ENCODE assay signal across 8 cellular contexts in the genomic region with DNA sequence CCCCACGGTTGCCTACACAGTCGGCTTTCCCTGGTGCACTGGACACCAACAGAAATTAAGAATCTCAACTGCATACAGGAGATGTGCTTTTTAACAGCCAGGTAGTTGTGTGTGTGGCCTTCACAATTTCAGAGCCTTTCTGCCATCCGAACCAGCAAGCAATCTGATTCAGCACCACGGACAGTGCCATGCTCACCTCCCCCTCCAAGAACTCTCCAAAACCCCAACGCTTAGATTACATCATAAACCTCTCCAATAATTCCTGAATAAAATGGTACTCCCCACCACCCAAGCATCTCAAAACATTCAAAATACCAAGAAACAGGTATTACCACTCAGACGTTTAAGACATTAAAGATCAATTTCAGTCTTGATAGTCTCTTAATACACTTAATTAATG. TPM values are rescaled to one million over a fixed set of nuclear protein-coding genes. Genes with fewer than 3 reads are reported as not detected.
DNase-seq lines count a peak whose midpoint lies in the region; ATAC-seq and TF ChIP-seq lines count a peak whose summit lies in the region.

No MANE protein-coding gene starts in this region.

- H3K4me3 Mint-ChIP-seq in activated CD8-positive, alpha-beta T cell treated with anti-CD3 and anti-CD28 coated beads for 36 hours = no peak overlapping the region
- H3K4me3 Mint-ChIP-seq in chondrocyte (ENCODE audit: unreplicated experiment) = no peak overlapping the region

- POLR2A ChIA-PET in activated CD8-positive, alpha-beta T cell treated with anti-CD3 and anti-CD28 coated beads for 36 hours (lab: Charles Lee) = interaction anchor here (1.0 kb wide), 1 partner anchor 17 kb away, joined by 3 read pairs; no protein-coding TSS in a partner anchor

- ATAC-seq in activated CD4-positive, CD25-positive, alpha-beta regulatory T cell treated with anti-CD3 and anti-CD28 coated beads, Interleukin-2, amount 50 U/mL, for 24 hours = no peak
- ATAC-seq in activated CD8-positive, alpha-beta T cell treated with anti-CD3 and anti-CD28 coated beads for 36 hours = no peak

- no peaks in the 10 kb centered on the region for H3K9me3 Mint-ChIP-seq in activated CD8-positive, alpha-beta T cell treated with anti-CD3 and anti-CD28 coated beads for 36 hours
- H3K9me3 Mint-ChIP-seq in chondrocyte (ENCODE audit: low read depth) = no peaks in the 10 kb centered on the region

- H3K27ac Mint-ChIP-seq in activated CD8-positive, alpha-beta T cell treated with anti-CD3 and anti-CD28 coated beads for 36 hours = no peak overlapping the region
- no peak overlapping the region for H3K27ac Mint-ChIP-seq in chondrocyte (ENCODE audit: unreplicated experiment)

- DNase-seq in activated CD4-positive, CD25-positive, alpha-beta regulatory T cell (lab: John Stamatoyannopoulos, UW) = peak; percentile 12 to 19 (median 13)
- peak; percentile 68 for DNase-seq in activated CD8-positive, alpha-beta T cell treated with anti-CD3 and anti-CD28 coated beads for 36 hours
- DNase-seq in fibroblast of villous mesenchyme (ENCODE audit: low read depth) (peak; percentile 76), SW480 (ENCODE audit: low spot score) (no peak), chondrocyte (ENCODE audit: low spot score) (no peak), spleen (no peak)
- DNase-seq in stimulated activated CD4-positive, alpha-beta T cell treated with anti-CD3 and anti-CD28 coated beads, Interleukin-12 subunit alpha, Interleukin-12 subunit beta, amount 100 ng/mL, for 4 hours = peak; percentile 44

- H3K4me3 ChIP-seq in fibroblast of villous mesenchyme (ENCODE audit: low read depth, low read length) (no peak overlapping the region), spleen (no peak overlapping the region)

- CTCF ChIA-PET in activated CD8-positive, alpha-beta T cell treated with anti-CD3 and anti-CD28 coated beads for 36 hours (lab: Charles Lee) = interaction anchor here (1.2 kb wide), 1 partner anchor 16 kb away, joined by 3 read pairs; no protein-coding TSS in a partner anchor

- peaks cover 28% of the 10 kb centered on the region for H3K36me3 Mint-ChIP-seq in activated CD8-positive, alpha-beta T cell treated with anti-CD3 and anti-CD28 coated beads for 36 hours (ENCODE audit: low read depth)
- peaks cover 13% of the 10 kb centered on the region for H3K36me3 Mint-ChIP-seq in chondrocyte (ENCODE audit: low read depth)

- peaks cover 0 to 35% (median 19%) of the 10 kb centered on the region in 6 donors for H3K36me3 ChIP-seq in spleen

- no peak for TF ChIP-seq CTCF in activated CD8-positive, alpha-beta T cell treated with anti-CD3 and anti-CD28 coated beads for 36 hours (IDR thresholded peaks at IDR 0.05)
- TF ChIP-seq CTCF in fibroblast of villous mesenchyme (IDR thresholded peaks at IDR 0.05; ENCODE audit: insufficient read depth, low read depth, low read length) (no peak), chondrocyte (IDR thresholded peaks at IDR 0.05) (no peak), spleen (IDR thresholded peaks at IDR 0.05 in 8 of 11, conservative IDR thresholded peaks at IDR 0.05 in 3 of 11) (no peak)

- intact Hi-C loops in activated CD8-positive, alpha-beta T cell treated with anti-CD3 and anti-CD28 coated beads for 36 hours (cut with micrococcal nuclease) = no loop called here
- intact Hi-C loops in spleen (cut with DNase I; ENCODE audit: low total_unique reads) = no loop called here

- peaks cover 67% of the 10 kb centered on the region for H3K4me1 Mint-ChIP-seq in activated CD8-positive, alpha-beta T cell treated with anti-CD3 and anti-CD28 coated beads for 36 hours (ENCODE audit: low read depth)
- peaks cover 26% of the 10 kb centered on the region for H3K4me1 Mint-ChIP-seq in chondrocyte (ENCODE audit: low read depth)

- no peaks in the 10 kb centered on the region for H3K27me3 ChIP-seq in spleen (replicated peaks in 1 of 7)

- no peaks in the 10 kb centered on the region for H3K9me3 ChIP-seq in spleen

- TF ChIP-seq POLR2A in spleen (IDR thresholded peaks at IDR 0.05) = no peak

- no peak overlapping the region for H3K27ac ChIP-seq in spleen

- H3K4me1 ChIP-seq in spleen = peaks cover 10 to 97% (median 46%) of the 10 kb centered on the region in 6 donors

- WGBS in spleen, 5 donors = 50 to 64% (median 57%) methylated on average over 6 of the region's 6 CpGs

- H3K27me3 Mint-ChIP-seq in activated CD8-positive, alpha-beta T cell treated with anti-CD3 and anti-CD28 coated beads for 36 hours = no peaks in the 10 kb centered on the region
- H3K27me3 Mint-ChIP-seq in chondrocyte (ENCODE audit: low read depth) = no peaks in the 10 kb centered on the region

RNA-seq across cellular contexts. Expression of a gene that starts 31.8 kb away (rescaled TPM):
- 100 to 1,000 TPM; 155 to 163 TPM for total RNA-seq in activated CD8-positive, alpha-beta T cell treated with anti-CD3 and anti-CD28 coated beads for 36 hours
- total RNA-seq in fibroblast of villous mesenchyme (48.6 and 54.4 TPM in 2 replicates), chondrocyte (80.3 to 90.6 TPM (median 81.1 TPM) in 3 replicates), spleen (100 to 1,000 TPM; 102 to 145 (median 128) TPM)
- polyA plus RNA-seq in spleen = 10 to 100 TPM; 26.1 to 34.6 (median 29.6) TPM

RNA-seq across cellular contexts. Expression of a gene that starts 49.7 kb away (rescaled TPM):
- total RNA-seq in activated CD8-positive, alpha-beta T cell treated with anti-CD3 and anti-CD28 coated beads for 36 hours = not detected
- total RNA-seq in fibroblast of villous mesenchyme (not detected in 2 replicates), chondrocyte (not detected in 3 replicates), spleen (not detected)
- polyA plus RNA-seq in spleen = not detected

Comparison
In these comparisons a context has a peak if more than half of its experiments do, and no peak if none do; other contexts are left out.
1. DNase-seq: peak in activated CD4-positive, CD25-positive, alpha-beta regulatory T cell (4 of 4), activated CD8-positive, alpha-beta T cell treated with anti-CD3 and anti-CD28 coated beads for 36 hours (single experiment), fibroblast of villous mesenchyme (single experiment) and stimulated activated CD4-positive, alpha-beta T cell treated with anti-CD3 and anti-CD28 coated beads, Interleukin-12 subunit alpha, Interleukin-12 subunit beta, amount 100 ng/mL, for 4 hours (single experiment); none in SW480 (single experiment), chondrocyte (single experiment) and spleen (single experiment).